1 cellular context compared by ENCODE assay signal in the genomic region with DNA sequence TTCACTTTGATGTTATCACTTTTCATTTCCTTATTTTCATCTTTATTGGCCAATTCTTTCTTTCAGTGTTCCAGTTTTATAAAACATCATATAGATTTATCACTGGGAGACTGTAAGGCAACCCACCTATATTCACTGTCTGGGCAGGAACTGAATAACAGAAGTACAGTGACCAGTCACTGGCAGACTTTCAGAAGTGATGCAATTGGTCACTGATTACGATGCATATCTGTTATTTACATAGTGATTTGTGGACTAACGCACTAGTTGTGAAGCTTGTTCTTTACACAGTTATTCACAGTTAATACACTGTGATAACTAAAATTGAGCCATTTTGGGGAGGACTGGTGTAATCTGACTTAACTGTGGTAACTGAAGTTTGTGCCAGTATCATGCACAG.
TF ChIP-seq lines count a peak whose summit lies in the region.

No MANE protein-coding gene starts in this region.

TF ChIP-seq in A549, 52 proteins besides CTCF, POLR2A, EP300 and RAD21 (continued from another document):
- TF ChIP-seq MAZ (IDR thresholded peaks at IDR 0.05; ENCODE audit: borderline replicate concordance, low read depth, low read length) (no peak), HOXB13 (CRISPR knock-in tag; IDR thresholded peaks at IDR 0.05; ENCODE audit: low read depth) (no peak), CHD2 (IDR thresholded peaks at IDR 0.05; ENCODE audit: low read length, partially characterized antibody) (no peak), CBX2 (IDR thresholded peaks at IDR 0.05; ENCODE audit: borderline replicate concordance, low read depth) (no peak)
